21 cellular contexts compared by ENCODE assay signal in the genomic region with DNA sequence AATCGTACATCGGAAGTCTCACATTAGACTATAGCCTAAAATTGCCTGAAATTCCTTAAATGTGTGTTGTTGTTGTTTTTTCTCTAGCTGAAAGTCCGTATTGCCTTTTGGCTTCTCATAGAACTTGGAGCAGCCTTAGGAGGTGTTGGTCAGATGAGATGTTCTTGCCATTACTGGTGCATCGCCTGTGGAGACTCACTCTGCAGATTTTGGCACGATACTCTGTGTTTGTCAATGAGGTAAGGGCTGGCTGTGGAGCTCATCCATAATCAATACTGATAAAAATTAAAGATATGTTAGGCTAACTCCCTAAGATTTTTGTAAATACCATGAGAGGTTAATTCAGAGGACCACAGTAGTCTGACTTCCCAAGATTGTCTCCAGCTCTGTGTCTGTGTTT. TPM values are rescaled to one million over a fixed set of nuclear protein-coding genes. Genes with fewer than 3 reads are reported as not detected.
DNase-seq lines count a peak whose midpoint lies in the region; ATAC-seq and TF ChIP-seq lines count a peak whose summit lies in the region.
"Had no signal": no experiment of that assay in that cellular context is flagged by ENCODE, and none has a peak within 500 bp of the region (broad histone marks: within the 10 kb centered on the region; RNA-seq: fewer than 3 reads in every experiment).

No MANE protein-coding gene starts in this region.

- H3K27ac ChIP-seq in PC-3 (ENCODE audit: low read length) (no peak overlapping the region), angular gyrus (ENCODE audit: low read depth, low read length) (peak overlapping the region; percentile 7), parathyroid adenoma (peak overlapping the region; percentile 91)
- H3K27ac ChIP-seq: A549; BLaER1 treated with 17β-estradiol and CSF1 and Interleukin-3, amounts not matched to agents 10 nM and 100 nM had no signal

- H3K4me1 ChIP-seq in PC-3 (ENCODE audit: insufficient read depth, low read length) (peaks cover 43% of the 10 kb centered on the region), parathyroid adenoma (peaks cover 28% of the 10 kb centered on the region)

- no peak overlapping the region for H2AFZ ChIP-seq in PC-3 (ENCODE audit: low read length)
- no peak overlapping the region for H2AFZ ChIP-seq in parathyroid adenoma
- H2AFZ ChIP-seq: GM23338 had no signal

- CTCF ChIA-PET in PC-3 (lab: Charles Lee), result no interaction called here

- H3K27me3 ChIP-seq in PC-3 (ENCODE audit: low read length) (no peaks in the 10 kb centered on the region), parathyroid adenoma (ENCODE audit: control insufficient read depth, insufficient read depth, low read length) (no peaks in the 10 kb centered on the region)
- H3K27me3 ChIP-seq: BE2C; BLaER1 treated with 17β-estradiol and CSF1 and Interleukin-3, amounts not matched to agents 10 nM and 100 nM had no signal

- H3K4me3 ChIP-seq in PC-3 (ENCODE audit: low read length) (no peak overlapping the region), parathyroid adenoma (ENCODE audit: low read depth, low read length) (no peak overlapping the region)
- H3K4me3 ChIP-seq: A549; BLaER1 treated with 17β-estradiol and CSF1 and Interleukin-3, amounts not matched to agents 10 nM and 100 nM; GM12878; GM23338 had no signal

- H3K36me3 ChIP-seq in PC-3 (ENCODE audit: low read depth, low read length) (peaks cover 61% of the 10 kb centered on the region), parathyroid adenoma (ENCODE audit: control insufficient read depth, insufficient read depth, low read length) (no peaks in the 10 kb centered on the region)

- intact Hi-C loops in PC-3 (cut with micrococcal nuclease), result loop anchor here (5.0 kb wide), 1 partner anchor 57 kb away; no protein-coding TSS in a partner anchor

- TF ChIP-seq CTCF in PC-3 (conservative IDR thresholded peaks at IDR 0.05; ENCODE audit: low read depth, low read length) (no peak), parathyroid adenoma (IDR thresholded peaks at IDR 0.05) (no peak)

- DNase-seq in PC-3 (no peak), NCI-H2029 (lab: John Stamatoyannopoulos, UW) (no peak), NCI-H187 treated with DMSO at 0.1 percent for 48 hours (lab: John Stamatoyannopoulos, UW) (no peak)
- DNase-seq: 8988T; ACHN; AML-193; BE2C; CD4-positive, alpha-beta T cell; CD8-positive, alpha-beta memory T cell; DMS 273 treated with DMSO at 0.1 percent for 48 hours; DMS79; EL; GDM1; H9 had no signal

- H3K4me2 ChIP-seq in PC-3 (ENCODE audit: low read length) (peak overlapping the region; percentile 51; the same call in 1 of the 2 replicates), parathyroid adenoma (ENCODE audit: low read length) (no peak overlapping the region)
- H3K4me2 ChIP-seq: A549; BLaER1 treated with 17β-estradiol and CSF1 and Interleukin-3, amounts not matched to agents 10 nM and 100 nM; GM23338 had no signal

- H3K9me3 ChIP-seq in PC-3 (ENCODE audit: low read length) (no peaks in the 10 kb centered on the region), parathyroid adenoma (ENCODE audit: control insufficient read depth, low read length) (no peaks in the 10 kb centered on the region)
- H3K9me3 ChIP-seq: A549; BE2C; BLaER1 treated with 17β-estradiol and CSF1 and Interleukin-3, amounts not matched to agents 10 nM and 100 nM had no signal

- peaks cover 9% of the 10 kb centered on the region; the same call in 1 of the 2 replicates for H4K20me1 ChIP-seq in PC-3 (ENCODE audit: low read length)

- peaks cover 30% of the 10 kb centered on the region for H3F3A ChIP-seq in PC-3 (ENCODE audit: low read length, unreplicated experiment)

- H3K79me2 ChIP-seq in PC-3 (ENCODE audit: low read length) (no peaks in the 10 kb centered on the region), parathyroid adenoma (peaks cover 8% of the 10 kb centered on the region)

- H3K9ac ChIP-seq in PC-3 (ENCODE audit: low read length) (no peak overlapping the region), parathyroid adenoma (no peak overlapping the region)
- H3K9ac ChIP-seq: BLaER1 treated with 17β-estradiol and CSF1 and Interleukin-3, amounts not matched to agents 10 nM and 100 nM had no signal

- H3K9me2 ChIP-seq in PC-3 (replicated peaks; ENCODE audit: low read length), result no peaks in the 10 kb centered on the region

- POLR2A ChIA-PET in PC-3 (lab: Charles Lee; ENCODE audit: unreplicated experiment), result no interaction called here

- ATAC-seq in PC-3 (no peak), HG03460 (IDR thresholded peaks at IDR 0.05; ENCODE audit: unreplicated experiment) (no peak)
- ATAC-seq: A549, GM12878, GM23338 had no signal

- BruUV-seq in PC-3 (replicated peaks; lab: Mats Ljungman, UMichigan), result no TSS peak

RNA-seq across cellular contexts. Expression of a gene that starts 28.9 kb away (rescaled TPM):
- 0.35 TPM in 1 of 2 replicates, not detected in the other for total RNA-seq in PC-3 (2014; rRNA removed)
- total RNA-seq: CD4-positive, alpha-beta T cell; CD8-positive, alpha-beta memory T cell; GM23338; H9 had no signal

RNA-seq across cellular contexts. Expression of a gene that starts 42.7 kb away (rescaled TPM):
- total RNA-seq in PC-3 (2014; rRNA removed), result 42.0 and 51.0 TPM in 2 replicates
